Comparison of ENCODE assay signal across 8 cellular contexts in the genomic region with DNA sequence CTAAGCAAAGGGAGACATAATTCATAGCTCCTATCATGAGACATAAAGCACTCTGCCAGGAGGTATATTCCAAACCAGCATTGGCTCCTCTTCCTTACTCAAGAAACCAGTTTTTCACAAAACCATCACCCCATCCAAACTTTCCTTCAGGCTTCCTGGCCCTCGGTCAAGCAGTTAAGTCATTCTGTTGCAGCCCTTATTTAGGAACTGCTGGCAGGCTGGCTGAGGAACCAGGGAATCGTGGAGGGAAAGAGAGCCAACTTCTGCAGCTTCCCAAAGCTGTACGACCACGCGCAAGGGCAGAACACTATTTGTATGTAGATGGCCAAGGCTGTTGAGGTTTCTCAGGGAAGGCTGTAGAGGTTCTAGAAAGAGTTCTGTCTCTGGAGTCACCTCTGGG. TPM values are rescaled to one million over a fixed set of nuclear protein-coding genes. Genes with fewer than 3 reads are reported as not detected.
DNase-seq lines count a peak whose midpoint lies in the region; ATAC-seq and TF ChIP-seq lines count a peak whose summit lies in the region.

No MANE protein-coding gene starts in this region.

- CTCF ChIA-PET in naive thymus-derived CD4-positive, alpha-beta T cell (lab: Charles Lee): no interaction called here

- no peak overlapping the region for H3K9ac ChIP-seq in HUES6 (ENCODE audit: low read length)

- no peaks in the 10 kb centered on the region for H3K27me3 ChIP-seq in ACC112 (ENCODE audit: insufficient read depth, low read length)
- no peaks in the 10 kb centered on the region for H3K27me3 ChIP-seq in HUES6 (ENCODE audit: control insufficient read depth, insufficient read depth, low read length)
- no peaks in the 10 kb centered on the region for H3K27me3 ChIP-seq in naive thymus-derived CD4-positive, alpha-beta T cell (ENCODE audit: control insufficient read depth in 2 of 2, insufficient read depth in 2 of 2, low read length in 2 of 2)

- ATAC-seq in naive thymus-derived CD4-positive, alpha-beta T cell: no peak

- POLR2A ChIA-PET in naive thymus-derived CD4-positive, alpha-beta T cell (lab: Charles Lee): no interaction called here

- H3K27ac ChIP-seq in ACC112 (ENCODE audit: low read depth, low read length) (no peak overlapping the region), HUES6 (ENCODE audit: low read depth, low read length) (no peak overlapping the region), coronary artery (peak overlapping the region; percentile 82 to 84)
- peak overlapping the region; percentile 48 for H3K27ac ChIP-seq in naive thymus-derived CD4-positive, alpha-beta T cell (ENCODE audit: low read depth, low read length)

- peak overlapping the region; percentile 54 to 97 (median 88) for H3K27ac Mint-ChIP-seq in naive thymus-derived CD4-positive, alpha-beta T cell

- peaks cover 7% of the 10 kb centered on the region for H3K4me1 ChIP-seq in ACC112 (ENCODE audit: control insufficient read depth, insufficient read depth, low read length, unreplicated experiment)
- no peaks in the 10 kb centered on the region for H3K4me1 ChIP-seq in HUES6 (ENCODE audit: control insufficient read depth, insufficient read depth, low read length)
- H3K4me1 ChIP-seq in naive thymus-derived CD4-positive, alpha-beta T cell (ENCODE audit: control insufficient read depth in 2 of 2, insufficient read depth in 2 of 2, low read length in 2 of 2): no peaks in the 10 kb centered on the region

- H3K36me3 Mint-ChIP-seq in naive thymus-derived CD4-positive, alpha-beta T cell: peaks cover 0 to 4% (median 0%) of the 10 kb centered on the region in 5 donors

- H3K36me3 ChIP-seq in ACC112 (ENCODE audit: insufficient read depth, low read length): 0 out of 2 replicates have a peak, but pooled peaks cover 4% of the 10 kb centered on the region
- H3K36me3 ChIP-seq in HUES6 (ENCODE audit: control insufficient read depth, insufficient read depth, low read length): no peaks in the 10 kb centered on the region
- peaks cover 0 to 8% (median 0%) of the 10 kb centered on the region in 3 experiments for H3K36me3 ChIP-seq in naive thymus-derived CD4-positive, alpha-beta T cell (ENCODE audit: control insufficient read depth in 2 of 3, insufficient read depth in 3 of 3, low read length in 3 of 3)

- no peaks in the 10 kb centered on the region for H3K27me3 Mint-ChIP-seq in naive thymus-derived CD4-positive, alpha-beta T cell

- no peak for TF ChIP-seq CTCF in coronary artery (IDR thresholded peaks at IDR 0.05)

- H2AFZ ChIP-seq in ACC112 (ENCODE audit: low read length, unreplicated experiment): peak overlapping the region; percentile 54

- H3K9me3 Mint-ChIP-seq in naive thymus-derived CD4-positive, alpha-beta T cell: no peaks in the 10 kb centered on the region

- H3K4me3 ChIP-seq in ACC112 (ENCODE audit: low read depth, low read length): peak overlapping the region; percentile 82
- peak overlapping the region; percentile 30; the same call in 1 of the 2 replicates for H3K4me3 ChIP-seq in HUES6 (ENCODE audit: low read depth, low read length)
- peak overlapping the region; percentile 69 for H3K4me3 ChIP-seq in coronary artery
- no peak overlapping the region for H3K4me3 ChIP-seq in naive thymus-derived CD4-positive, alpha-beta T cell (ENCODE audit: low read length)

- no peaks in the 10 kb centered on the region for H3K9me3 ChIP-seq in HUES6 (ENCODE audit: control insufficient read depth, insufficient read depth, low read depth, low read length)
- no peaks in the 10 kb centered on the region for H3K9me3 ChIP-seq in naive thymus-derived CD4-positive, alpha-beta T cell (ENCODE audit: control insufficient read depth in 2 of 3, low read length in 3 of 3)

- peaks cover 9 to 29% (median 20%) of the 10 kb centered on the region in 7 donors for H3K4me1 Mint-ChIP-seq in naive thymus-derived CD4-positive, alpha-beta T cell

- DNase-seq in coronary artery (ENCODE audit: low spot score) (peak; percentile 75), COR-L47 (lab: John Stamatoyannopoulos, UW) (no peak), T1000 (lab: John Stamatoyannopoulos, UW) (no peak)
- DNase-seq in naive thymus-derived CD4-positive, alpha-beta T cell: no peak
- no peak for DNase-seq in NK-92 treated with Interleukin-12 subunit alpha and Interleukin-12 subunit beta, amount 100 ng/mL, for 24 hours (lab: John Stamatoyannopoulos, UW)
- no peak for DNase-seq in activated CD4-positive, alpha-beta T cell treated with anti-CD3 and anti-CD28 coated beads, Interleukin-2, amount 50 U/mL, for 1 hour

- peak overlapping the region; percentile 26 to 96 (median 80) for H3K4me3 Mint-ChIP-seq in naive thymus-derived CD4-positive, alpha-beta T cell

- peaks cover 2% of the 10 kb centered on the region for H3K79me2 ChIP-seq in ACC112 (ENCODE audit: control insufficient read depth, insufficient read depth, low read length, unreplicated experiment)

- intact Hi-C loops in naive thymus-derived CD4-positive, alpha-beta T cell (cut with micrococcal nuclease): loop anchor here (1.0 to 10.0 kb wide), 3 partner anchors 8 to 270 kb away; partner anchors contain the start of gene CD3E (in 1 of the 2)

RNA-seq across cellular contexts. Expression of gene IFT46, which starts 0.7 kb away (rescaled TPM):
- total RNA-seq in naive thymus-derived CD4-positive, alpha-beta T cell: 10 to 100 TPM in 3 of 5 experiments, 1 to 10 TPM in 2; 5.4 to 16.6 (median 10.4) TPM
- 1 to 10 TPM; 6.7 to 7.0 TPM for polyA plus RNA-seq in naive thymus-derived CD4-positive, alpha-beta T cell

RNA-seq across cellular contexts. Expression of gene ARCN1, which starts 7.1 kb away (rescaled TPM):
- 100 to 1,000 TPM in 3 of 5 experiments, 10 to 100 TPM in 2; 71.2 to 134 (median 115) TPM for total RNA-seq in naive thymus-derived CD4-positive, alpha-beta T cell
- 100 to 1,000 TPM; 139 to 170 TPM for polyA plus RNA-seq in naive thymus-derived CD4-positive, alpha-beta T cell

RNA-seq across cellular contexts. Expression of gene TMEM25, which starts 34.1 kb away (rescaled TPM):
- 10 to 100 TPM; 12.1 to 32.8 (median 27.6) TPM for total RNA-seq in naive thymus-derived CD4-positive, alpha-beta T cell
- 10 to 100 TPM; 24.0 to 30.9 TPM for polyA plus RNA-seq in naive thymus-derived CD4-positive, alpha-beta T cell

RNA-seq across cellular contexts. Expression of gene TTC36, which starts 37.8 kb away (rescaled TPM):
- 1 to 10 TPM in 3 of 5 experiments, under 1 TPM in 2; 0.34 to 2.7 (median 1.1) TPM for total RNA-seq in naive thymus-derived CD4-positive, alpha-beta T cell
- polyA plus RNA-seq in naive thymus-derived CD4-positive, alpha-beta T cell: 1 to 10 TPM in 1 of 2 donors, under 1 TPM in 1; 0.29 to 1.2 TPM

RNA-seq across cellular contexts. Expression of gene PHLDB1, which starts 42.4 kb away (rescaled TPM):
- total RNA-seq in naive thymus-derived CD4-positive, alpha-beta T cell: 1 to 10 TPM in 4 of 5 experiments, under 1 TPM in 1; 0.68 to 4.9 (median 3.0) TPM
- polyA plus RNA-seq in naive thymus-derived CD4-positive, alpha-beta T cell: under 1 TPM; 0.39 to 0.40 TPM

Comparison
In these comparisons a context has a peak if more than half of its experiments do, and no peak if none do; other contexts are left out.
1. H3K27ac ChIP-seq: peak in coronary artery (2 of 2) and naive thymus-derived CD4-positive, alpha-beta T cell (single experiment); none in ACC112 (single experiment) and HUES6 (single experiment).